ENCODE assay signal across 15 cellular contexts in the genomic region with DNA sequence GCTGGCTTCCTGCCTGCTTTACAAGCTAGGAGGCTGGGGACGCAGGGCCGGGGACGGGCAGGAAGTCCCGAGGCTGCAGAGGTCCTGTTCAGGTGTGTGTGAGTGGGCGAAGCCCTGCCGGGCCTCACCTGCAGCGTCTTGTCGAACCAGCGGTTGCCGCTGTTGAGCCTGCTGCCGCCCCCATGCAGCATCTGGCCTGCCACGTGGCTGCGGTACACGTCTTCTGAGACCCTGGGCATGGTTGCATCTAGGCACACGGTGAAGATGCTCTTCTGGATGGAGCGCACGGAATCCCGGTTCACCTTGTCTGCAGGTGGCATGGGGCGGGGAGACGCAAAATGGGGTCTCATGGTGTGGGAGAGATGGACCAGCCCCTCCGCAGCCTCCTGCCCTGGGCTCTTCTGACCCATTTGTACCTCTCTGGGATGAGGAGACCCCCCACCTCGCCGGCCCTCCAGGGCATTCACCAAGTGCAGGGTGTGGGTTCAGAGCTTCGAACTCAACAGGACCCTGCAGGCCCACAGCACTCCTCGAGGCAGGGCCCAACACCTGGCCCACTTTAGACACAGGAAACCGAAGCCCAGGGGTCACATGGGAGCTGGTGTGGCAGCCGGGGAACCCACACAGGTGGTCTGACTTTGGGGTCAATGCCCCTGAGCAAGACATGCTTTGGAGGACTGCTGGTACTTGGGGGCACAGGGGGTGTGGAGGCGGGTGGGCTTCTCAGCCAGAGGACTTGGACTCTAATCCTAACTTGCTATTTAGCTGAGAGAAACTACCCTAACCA.
"Had no signal": no experiment of that assay in that cellular context is flagged by ENCODE, and none has a peak within 500 bp of the region (broad histone marks: within the 10 kb centered on the region; RNA-seq: fewer than 3 reads in every experiment).

No MANE protein-coding gene starts in this region.

- H3K4me1 Mint-ChIP-seq: activated CD8-positive, alpha-beta memory T cell treated with anti-CD3 and anti-CD28 coated beads, Interleukin-2, amount 10 ng/mL, durations not matched to agents 7 days and 5 days; neural crest cell had no signal

- DNase-seq: activated CD4-positive, alpha-beta T cell treated with anti-CD3 and anti-CD28 coated beads for 1 hour; activated CD4-positive, alpha-beta T cell treated with anti-CD3 and anti-CD28 coated beads, Interleukin-2, amount 50 U/mL, for 48 hours; activated CD8-positive, alpha-beta memory T cell treated with anti-CD3 and anti-CD28 coated beads, Interleukin-2, amount 10 ng/mL, durations not matched to agents 7 days and 5 days; activated gamma-delta T cell; activated T-cell treated with anti-CD3 and anti-CD28 coated beads, Interleukin-2, amount 50 U/mL, for 24 hours; dorsolateral prefrontal cortex; foreskin melanocyte; heart left ventricle; left ventricle myocardium superior; stimulated activated CD4-positive, alpha-beta T cell treated with anti-CD3 and anti-CD28 coated beads, Interleukin-4, amount 100 ng/mL, for 1 hour; stimulated activated CD8-positive, alpha-beta memory T cell treated with anti-CD3 and anti-CD28 coated beads, Interleukin-4, amount 100 ng/mL, for 48 hours had no signal

- H3K9me3 Mint-ChIP-seq: activated T-cell treated with anti-CD3 and anti-CD28 coated beads, Interleukin-2, amount 50 U/mL, for 24 hours; neural crest cell; stimulated activated naive CD8-positive, alpha-beta T cell treated with anti-CD3 and anti-CD28 coated beads, Interleukin-15, Interleukin-2, amounts not matched to agents 100 ng/mL and 50 ng/mL, for 24 hours had no signal

- H3K27ac ChIP-seq: dorsolateral prefrontal cortex, heart left ventricle, parathyroid adenoma had no signal

- H3K27ac Mint-ChIP-seq: activated CD8-positive, alpha-beta memory T cell treated with anti-CD3 and anti-CD28 coated beads, Interleukin-2, amount 10 ng/mL, durations not matched to agents 7 days and 5 days; activated naive CD8-positive, alpha-beta T cell; activated T-cell treated with anti-CD3 and anti-CD28 coated beads, Interleukin-2, amount 50 U/mL, for 24 hours; stimulated activated naive CD8-positive, alpha-beta T cell treated with anti-CD3 and anti-CD28 coated beads, Interleukin-15, Interleukin-2, amounts not matched to agents 100 ng/mL and 50 ng/mL, for 24 hours had no signal

- H3K9me3 ChIP-seq: heart left ventricle had no signal

- H3K36me3 Mint-ChIP-seq: activated CD8-positive, alpha-beta memory T cell treated with anti-CD3 and anti-CD28 coated beads, Interleukin-2, amount 10 ng/mL, durations not matched to agents 7 days and 5 days; activated naive CD8-positive, alpha-beta T cell had no signal

- H3K4me3 Mint-ChIP-seq: activated CD8-positive, alpha-beta memory T cell treated with anti-CD3 and anti-CD28 coated beads, Interleukin-2, amount 10 ng/mL, durations not matched to agents 7 days and 5 days; activated naive CD8-positive, alpha-beta T cell; activated T-cell treated with anti-CD3 and anti-CD28 coated beads, Interleukin-2, amount 50 U/mL, for 24 hours; neural crest cell; stimulated activated naive CD8-positive, alpha-beta T cell treated with anti-CD3 and anti-CD28 coated beads, Interleukin-15, Interleukin-2, amounts not matched to agents 100 ng/mL and 50 ng/mL, for 24 hours had no signal

- H3K27me3 Mint-ChIP-seq: activated CD8-positive, alpha-beta memory T cell treated with anti-CD3 and anti-CD28 coated beads, Interleukin-2, amount 10 ng/mL, durations not matched to agents 7 days and 5 days; activated naive CD8-positive, alpha-beta T cell; activated T-cell treated with anti-CD3 and anti-CD28 coated beads, Interleukin-2, amount 50 U/mL, for 24 hours; stimulated activated naive CD8-positive, alpha-beta T cell treated with anti-CD3 and anti-CD28 coated beads, Interleukin-15, Interleukin-2, amounts not matched to agents 100 ng/mL and 50 ng/mL, for 24 hours had no signal

- H3K4me3 ChIP-seq: dorsolateral prefrontal cortex, heart left ventricle had no signal

- H3K27me3 ChIP-seq: dorsolateral prefrontal cortex, heart left ventricle had no signal

- H2AFZ ChIP-seq: parathyroid adenoma had no signal

- H3K9ac ChIP-seq: parathyroid adenoma had no signal
